Comparison of ENCODE assay signal across 12 cellular contexts in the genomic region with DNA sequence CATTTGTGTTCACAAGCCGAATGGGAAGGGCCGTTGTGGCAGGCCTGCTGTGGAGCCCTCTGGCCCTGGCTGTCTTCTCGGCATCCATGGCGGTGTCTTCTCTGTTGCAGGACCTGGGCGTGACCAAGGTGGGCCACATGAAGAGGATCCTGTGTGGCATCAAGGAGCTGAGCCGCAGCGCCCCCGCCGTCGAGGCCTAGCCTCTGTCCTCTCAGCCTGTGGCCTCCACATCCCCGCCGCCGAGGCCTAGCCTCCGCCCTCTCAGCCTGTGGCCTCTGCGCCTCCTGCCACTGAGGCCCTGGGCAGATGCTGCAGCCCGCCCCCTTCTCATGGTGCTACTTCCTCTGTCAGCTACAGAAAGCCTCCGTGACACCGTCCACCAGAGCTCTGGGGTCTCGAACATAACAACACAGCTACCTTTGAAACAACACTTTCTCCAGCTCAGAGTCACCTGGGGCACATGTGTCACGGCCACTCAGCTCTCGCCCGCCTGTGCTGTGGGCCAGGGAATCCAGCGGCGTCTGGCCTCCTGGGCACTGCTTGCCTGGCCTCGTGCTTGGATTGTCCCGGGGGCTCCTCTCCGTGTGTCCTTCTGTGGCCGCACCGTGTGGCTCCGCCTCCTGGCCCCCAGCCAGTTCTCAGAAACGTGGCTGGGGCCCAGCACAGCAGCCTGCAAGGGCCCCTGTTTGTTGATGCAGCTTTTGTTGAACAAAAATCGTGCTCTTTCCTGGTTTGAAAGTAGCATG.
DNase-seq lines count a peak whose midpoint lies in the region; ATAC-seq, FAIRE-seq and TF ChIP-seq lines count a peak whose summit lies in the region.
"Had no signal": no experiment of that assay in that cellular context is flagged by ENCODE, and none has a peak within 500 bp of the region (broad histone marks: within the 10 kb centered on the region; RNA-seq: fewer than 3 reads in every experiment).

No MANE protein-coding gene starts in this region.

- FAIRE-seq in HepG2 (lab: Jason Lieb, UNC): no peak
- FAIRE-seq: RCC 7860 had no signal

- CTCF ChIA-PET in HepG2 (lab: Yijun Ruan, JAX; ENCODE audit: low intra/inter-chr PET ratio, low total read pairs): no interaction called here

- POLR2A ChIA-PET in HepG2 (lab: Yijun Ruan, JAX): no interaction called here

- H3K4me1 ChIP-seq in OCI-LY1 (ENCODE audit: insufficient read depth, low read length, severe bottlenecking): peaks cover 17% of the 10 kb centered on the region
- no peaks in the 10 kb centered on the region for H3K4me1 ChIP-seq in breast epithelium
- no peaks in the 10 kb centered on the region for H3K4me1 ChIP-seq in HepG2 (ENCODE audit: insufficient read depth, low read length)
- H3K4me1 ChIP-seq in spleen: peaks cover 0 to 4% (median 0%) of the 10 kb centered on the region in 6 donors
- H3K4me1 ChIP-seq: parathyroid adenoma had no signal

- H3K79me2 ChIP-seq in OCI-LY1 (ENCODE audit: insufficient read depth, low read length): no peaks in the 10 kb centered on the region
- H3K79me2 ChIP-seq in HepG2 (ENCODE audit: insufficient read depth, low read length): no peaks in the 10 kb centered on the region
- H3K79me2 ChIP-seq: parathyroid adenoma had no signal

- H3K9me3 ChIP-seq in OCI-LY1 (ENCODE audit: low read length) (no peaks in the 10 kb centered on the region), breast epithelium (no peaks in the 10 kb centered on the region), HepG2 (ENCODE audit: low read length) (no peaks in the 10 kb centered on the region), spleen (no peaks in the 10 kb centered on the region)

- H2AFZ ChIP-seq in OCI-LY1 (ENCODE audit: low read length) (no peak overlapping the region), HepG2 (ENCODE audit: low read length) (no peak overlapping the region)
- H2AFZ ChIP-seq: parathyroid adenoma had no signal

- H3K27me3 ChIP-seq in OCI-LY1 (ENCODE audit: insufficient read depth, low read length): no peaks in the 10 kb centered on the region
- H3K27me3 ChIP-seq in breast epithelium: no peaks in the 10 kb centered on the region
- H3K27me3 ChIP-seq in HepG2 (ENCODE audit: control insufficient read depth in 1 of 2, insufficient read depth in 2 of 2, low read length in 2 of 2): no peaks in the 10 kb centered on the region
- no peaks in the 10 kb centered on the region for H3K27me3 ChIP-seq in spleen (replicated peaks in 1 of 7)

- no peak for TF ChIP-seq CTCF in OCI-LY1 (IDR thresholded peaks at IDR 0.05; ENCODE audit: low read length)
- no peak for TF ChIP-seq CTCF in breast epithelium (IDR thresholded peaks at IDR 0.05)
- TF ChIP-seq CTCF in HepG2 (CRISPR knock-in tag; IDR thresholded peaks at IDR 0.05): no peak
- TF ChIP-seq CTCF in spleen (IDR thresholded peaks at IDR 0.05 in 8 of 11, conservative IDR thresholded peaks at IDR 0.05 in 3 of 11): no peak

- H3K9ac ChIP-seq in OCI-LY1 (ENCODE audit: low read length) (no peak overlapping the region), HepG2 (ENCODE audit: insufficient read depth, low read depth, low read length) (no peak overlapping the region)
- H3K9ac ChIP-seq: parathyroid adenoma had no signal

- 97% methylated on average over 24 of the region's 32 CpGs for WGBS in HepG2 (ENCODE audit: low lambda C conversion rate)
- WGBS in spleen, 5 donors: 80 to 91% (median 84%) methylated on average over 31 to 32 of the region's 32 CpGs

- in situ Hi-C loops in HepG2 (cut with HindIII; ENCODE audit: extremely low pct_ligation_motif_present, low pct_unique_long_range_greater_than_20kb): no loop called here

- intact Hi-C loops in breast epithelium (cut with DNase I; ENCODE audit: low total_unique reads) (no loop called here), HepG2 (cut with micrococcal nuclease; ENCODE audit: unreplicated experiment) (no loop called here), spleen (cut with DNase I; ENCODE audit: low total_unique reads) (no loop called here)

- ATAC-seq in HepG2 (no peak), HG03039 (IDR thresholded peaks at IDR 0.05; ENCODE audit: unreplicated experiment) (no peak), HG03095 (IDR thresholded peaks at IDR 0.05; ENCODE audit: unreplicated experiment) (no peak)

- TF ChIP-seq EP300 in HepG2 (IDR thresholded peaks at IDR 0.05; ENCODE audit: low read depth in 2 of 2, low read length in 2 of 2) (no peak), HepG2 (CRISPR knock-in tag; IDR thresholded peaks at IDR 0.05; ENCODE audit: borderline replicate concordance) (no peak)

- no TSS peak for BruUV-seq in HepG2 (replicated peaks; lab: Mats Ljungman, UMichigan)

- H3F3A ChIP-seq in OCI-LY1 (ENCODE audit: insufficient read depth, low read length): no peaks in the 10 kb centered on the region

- DNase-seq in breast epithelium (ENCODE audit: low spot score in 2 of 2): no peak
- DNase-seq in HepG2 (ENCODE audit: low spot score): no peak
- DNase-seq in spleen: no peak
- DNase-seq in dermis blood vessel endothelial cell: no peak
- no peak for DNase-seq in hepatic stellate cell (ENCODE audit: low spot score)
- DNase-seq: Calu3, NCI-H146 had no signal

- H3K27ac ChIP-seq in OCI-LY1 (ENCODE audit: low read depth, low read length, poor library complexity, severe bottlenecking) (peak overlapping the region; percentile 16), breast epithelium (peak overlapping the region; percentile 50 to 80), HepG2 (ENCODE audit: extremely low read length, insufficient read depth, low read length) (no peak overlapping the region), spleen (peak overlapping the region in 6 of 8 donors; percentile 7 to 61 (median 52))
- H3K27ac ChIP-seq: parathyroid adenoma had no signal

- H3K36me3 ChIP-seq in OCI-LY1 (ENCODE audit: insufficient read depth, low read length): no peaks in the 10 kb centered on the region
- no peaks in the 10 kb centered on the region for H3K36me3 ChIP-seq in breast epithelium
- H3K36me3 ChIP-seq in HepG2 (replicated peaks in 1 of 2; ENCODE audit: control insufficient read depth in 1 of 2, insufficient read depth in 2 of 2, low read length in 2 of 2): peaks cover 23 to 45% of the 10 kb centered on the region in 2 experiments; a peak in 4 of 5 replicates
- peaks cover 3 to 100% (median 73%) of the 10 kb centered on the region in 6 donors for H3K36me3 ChIP-seq in spleen

- TF ChIP-seq POLR2A in breast epithelium (IDR thresholded peaks at IDR 0.05) (no peak), HepG2 (IDR thresholded peaks at IDR 0.05; ENCODE audit: insufficient read depth in 1 of 2, low read depth in 2 of 2, low read length in 2 of 2) (no peak), spleen (IDR thresholded peaks at IDR 0.05) (no peak)

- no peaks in the 10 kb centered on the region for H3K9me2 ChIP-seq in OCI-LY1 (ENCODE audit: low read depth, low read length)

- H4K20me1 ChIP-seq in OCI-LY1 (ENCODE audit: insufficient read depth, low read length) (no peaks in the 10 kb centered on the region), HepG2 (ENCODE audit: insufficient read depth, low read length) (no peaks in the 10 kb centered on the region)

- no peak for TF ChIP-seq RAD21 in HepG2 (CRISPR knock-in tag; IDR thresholded peaks at IDR 0.05)

- no peak overlapping the region for H3K4me2 ChIP-seq in OCI-LY1 (ENCODE audit: low read length)
- H3K4me2 ChIP-seq in HepG2 (ENCODE audit: low read depth, low read length): no peak overlapping the region

- no peak overlapping the region for H3K4me3 ChIP-seq in OCI-LY1 (ENCODE audit: low read depth, low read length, poor library complexity, severe bottlenecking)
- H3K4me3 ChIP-seq in breast epithelium: peak overlapping the region in 1 of 3 donors; percentile 6
- no peak overlapping the region for H3K4me3 ChIP-seq in HepG2 (replicated peaks in 1 of 3; ENCODE audit: insufficient read depth in 1 of 3, low read depth in 2 of 3, low read length in 3 of 3)
- H3K4me3 ChIP-seq in spleen: no peak overlapping the region

TF ChIP-seq in HepG2, 621 proteins besides CTCF, POLR2A, EP300 and RAD21 (continues in another document):
- TF ChIP-seq ZFY (CRISPR knock-in tag; IDR thresholded peaks at IDR 0.05) (peak; percentile 15; the same call in 1 of the 2 replicates), JUN (CRISPR knock-in tag; IDR thresholded peaks at IDR 0.05) (no peak), KDM4B (CRISPR knock-in tag; IDR thresholded peaks at IDR 0.05) (no peak), NR2F1 (CRISPR knock-in tag; IDR thresholded peaks at IDR 0.05) (no peak), KLF16 (CRISPR knock-in tag; IDR thresholded peaks at IDR 0.05) (no peak)
